In genomic region chr4:112700679-112701078, GRCh38 we compare ENCODE assay signal across 34 cellular contexts.
"Had no signal": no experiment of that assay in that cellular context is flagged by ENCODE, and none has a peak within 500 bp of the region (broad histone marks: within the 10 kb centered on the region; RNA-seq: fewer than 3 reads in every experiment).

No MANE protein-coding gene starts in this region.

- DNase-seq: activated effector memory CD4-positive, alpha-beta T cell treated with anti-CD3 and anti-CD28 coated beads, Interleukin-2, amount 50 U/mL, for 16 hours; activated effector memory CD4-positive, alpha-beta T cell treated with Interleukin-2 at 50 U/mL for 16 hours; activated gamma-delta T cell; activated gamma-delta T cell treated with Interleukin-2 at 50 U/mL for 16 hours; activated naive CD4-positive, alpha-beta T cell; activated naive CD4-positive, alpha-beta T cell treated with anti-CD3 and anti-CD28 coated beads for 36 hours; activated naive CD4-positive, alpha-beta T cell treated with anti-CD3 and anti-CD28 coated beads, Interleukin-2, amount 10 ng/mL, durations not matched to agents 7 days and 5 days; activated naive CD4-positive, alpha-beta T cell treated with anti-CD3 and anti-CD28 coated beads, Interleukin-2, amount 50 U/mL, for 16 hours; activated naive CD4-positive, alpha-beta T cell treated with Interleukin-2 at 50 U/mL for 16 hours; activated naive CD8-positive, alpha-beta T cell treated with anti-CD3 and anti-CD28 coated beads for 36 hours; activated naive CD8-positive, alpha-beta T cell treated with anti-CD3 and anti-CD28 coated beads, Interleukin-2, amount 10 ng/mL, durations not matched to agents 7 days and 5 days; activated naive CD8-positive, alpha-beta T cell treated with anti-CD3 and anti-CD28 coated beads, Interleukin-2, amount 50 U/mL, for 24 hours; activated T-cell treated with anti-CD3 and anti-CD28 coated beads, Interleukin-2, amount 50 U/mL, for 1 hour; activated T-cell treated with anti-CD3 and anti-CD28 coated beads, Interleukin-2, amount 50 U/mL, for 24 hours; activated T-cell treated with anti-CD3 and anti-CD28 coated beads, Interleukin-2, amount 50 U/mL, for 4 hours; activated T-cell treated with anti-CD3 and anti-CD28 coated beads, Interleukin-2, amount 50 U/mL, for 48 hours; activated T-cell treated with anti-CD3 and anti-CD28 coated beads, Interleukin-2, amount 50 U/mL, for 72 hours; adrenal gland; amniotic stem cell; amygdala; anterior cingulate cortex; aorta; body of pancreas; brain microvascular endothelial cell; caudate nucleus; central memory CD4-positive, alpha-beta T cell; cerebellar nuclear complex had no signal

- H3K36me3 ChIP-seq: adrenal gland, ascending aorta, brain microvascular endothelial cell, breast epithelium, cardiac muscle cell had no signal

- H3K4me1 ChIP-seq: breast epithelium had no signal

- ATAC-seq: activated naive CD4-positive, alpha-beta T cell treated with anti-CD3 and anti-CD28 coated beads, Interleukin-2, amount 50 U/mL, for 72 hours; activated naive CD8-positive, alpha-beta T cell treated with anti-CD3 and anti-CD28 coated beads, Interleukin-2, amount 50 U/mL, for 24 hours; activated T-cell treated with anti-CD3 and anti-CD28 coated beads, Interleukin-2, amount 50 U/mL, for 4 hours; activated T-cell treated with anti-CD3 and anti-CD28 coated beads, Interleukin-2, amount 50 U/mL, for 72 hours; activated T-helper 17 cell treated with anti-CD3 and anti-CD28 coated beads, Interleukin-2, amount 50 U/mL, for 72 hours; body of pancreas had no signal

- H3K9me3 ChIP-seq: adrenal gland, ascending aorta, body of pancreas, breast epithelium had no signal

- H3K4me3 ChIP-seq: adrenal gland, ascending aorta, body of pancreas, breast epithelium, cardiac muscle cell had no signal

- H3K27ac ChIP-seq: adrenal gland, ascending aorta, body of pancreas, brain microvascular endothelial cell, breast epithelium, cardiac muscle cell had no signal

- FAIRE-seq: astrocyte, bronchial epithelial cell had no signal

- H3K27me3 ChIP-seq: adrenal gland, ascending aorta, body of pancreas had no signal
